ENCODE assay signal across 10 cellular contexts in genomic region chrX:153635788-153636668, GRCh38.
A peak's percentile ranks its signal among the peaks of the same experiment; 100 is the strongest.
DNase-seq lines count a peak whose midpoint lies in the region; ATAC-seq and TF ChIP-seq lines count a peak whose summit lies in the region.
"Had no signal": no experiment of that assay in that cellular context is flagged by ENCODE, and none has a peak within 500 bp of the region (broad histone marks: within the 10 kb centered on the region; RNA-seq: fewer than 3 reads in every experiment).

No MANE protein-coding gene starts in this region.

- H4K20me1 ChIP-seq in OCI-LY3 (ENCODE audit: insufficient read depth, low read length), result no peaks in the 10 kb centered on the region

- no peak overlapping the region for H3K27ac ChIP-seq in OCI-LY3 (ENCODE audit: low read length)
- H3K27ac ChIP-seq: epithelial cell of prostate had no signal

- H3K79me2 ChIP-seq in OCI-LY3 (ENCODE audit: low read length), result no peaks in the 10 kb centered on the region

- H3K4me3 Mint-ChIP-seq in stimulated activated naive B cell treated with anti-CD40 and anti-IgM and Interleukin-4, amounts not matched to agents 10 μg/mL and 1 μg/mL and 100 μg/mL, for 72 hours, result no peak overlapping the region
- H3K4me3 Mint-ChIP-seq: IgD-negative memory B cell had no signal

- H3K4me1 Mint-ChIP-seq in stimulated activated naive B cell treated with anti-CD40 and anti-IgM and Interleukin-4, amounts not matched to agents 10 μg/mL and 1 μg/mL and 100 μg/mL, for 72 hours, result peaks cover 3 to 5% of the 10 kb centered on the region in 2 donors

- H3K4me2 ChIP-seq in OCI-LY3 (ENCODE audit: low read length), result no peak overlapping the region

- DNase-seq in AML-193 (lab: John Stamatoyannopoulos, UW), result peak; percentile 19 to 28
- DNase-seq in GM12865 (ENCODE audit: low read depth), result peak; percentile 19
- peak; percentile 36 for DNase-seq in epithelial cell of esophagus (ENCODE audit: low read depth)
- no peak for DNase-seq in stimulated activated naive B cell treated with anti-CD40 and anti-IgM and Interleukin-4, amounts not matched to agents 10 μg/mL and 1 μg/mL and 100 μg/mL, for 72 hours
- no peak for DNase-seq in OCI-M2 (lab: John Stamatoyannopoulos, UW; ENCODE audit: unreplicated experiment)
- no peak for DNase-seq in medulla oblongata (ENCODE audit: extremely low spot score)

- peaks cover 7 to 31% of the 10 kb centered on the region in 2 donors for H3K27me3 Mint-ChIP-seq in stimulated activated naive B cell treated with anti-CD40 and anti-IgM and Interleukin-4, amounts not matched to agents 10 μg/mL and 1 μg/mL and 100 μg/mL, for 72 hours

- H2AFZ ChIP-seq in OCI-LY3 (ENCODE audit: low read depth, low read length), result no peak overlapping the region

- H3K27ac Mint-ChIP-seq in stimulated activated naive B cell treated with anti-CD40 and anti-IgM and Interleukin-4, amounts not matched to agents 10 μg/mL and 1 μg/mL and 100 μg/mL, for 72 hours, result no peak overlapping the region

- H3K4me3 ChIP-seq in GM12865 (ENCODE audit: low read depth, low read length) (no peak overlapping the region), OCI-LY3 (ENCODE audit: low read length) (no peak overlapping the region), epithelial cell of esophagus (ENCODE audit: low read length) (no peak overlapping the region)

- ATAC-seq in stimulated activated naive B cell treated with anti-CD40 and anti-IgM and Interleukin-4, amounts not matched to agents 10 μg/mL and 1 μg/mL and 100 μg/mL, for 72 hours (replicated peaks), result peak; percentile 65 to 85
- ATAC-seq in HG02588 (IDR thresholded peaks at IDR 0.05; ENCODE audit: unreplicated experiment), result no peak

- peaks cover 9% of the 10 kb centered on the region; the same call in 1 of the 2 replicates for H3K4me1 ChIP-seq in OCI-LY3 (ENCODE audit: low read length)

- H3K9me3 Mint-ChIP-seq in stimulated activated naive B cell treated with anti-CD40 and anti-IgM and Interleukin-4, amounts not matched to agents 10 μg/mL and 1 μg/mL and 100 μg/mL, for 72 hours, result peaks cover 0 to 9% of the 10 kb centered on the region in 2 donors

- no peaks in the 10 kb centered on the region for H3K9me3 ChIP-seq in OCI-LY3 (ENCODE audit: insufficient read depth, low read length)

- no peaks in the 10 kb centered on the region for H3K36me3 ChIP-seq in OCI-LY3 (replicated peaks; ENCODE audit: low read depth, low read length)

- peaks cover 4% of the 10 kb centered on the region for H3K27me3 ChIP-seq in OCI-LY3 (ENCODE audit: low read depth, low read length)

- peaks cover 0 to 2% of the 10 kb centered on the region in 2 donors for H3K36me3 Mint-ChIP-seq in stimulated activated naive B cell treated with anti-CD40 and anti-IgM and Interleukin-4, amounts not matched to agents 10 μg/mL and 1 μg/mL and 100 μg/mL, for 72 hours
- H3K36me3 Mint-ChIP-seq: IgD-negative memory B cell had no signal

- TF ChIP-seq CTCF in GM12865 (IDR thresholded peaks at IDR 0.05; ENCODE audit: insufficient read depth, low read depth, low read length, missing control alignments), result peak; percentile 29
- peak; percentile 45 for TF ChIP-seq CTCF in OCI-LY3 (IDR thresholded peaks at IDR 0.05; ENCODE audit: low read depth, low read length)
- TF ChIP-seq CTCF in epithelial cell of esophagus (IDR thresholded peaks at IDR 0.05; ENCODE audit: insufficient read depth, low read depth, low read length, missing control alignments), result peak; percentile 12

- H3K9ac ChIP-seq in OCI-LY3 (ENCODE audit: low read length), result no peak overlapping the region

Comparison
In these comparisons a context has a peak if more than half of its experiments do, and no peak if none do; other contexts are left out.
1. DNase-seq: peak in AML-193 (2 of 2), GM12865 (single experiment) and epithelial cell of esophagus (single experiment); none in stimulated activated naive B cell treated with anti-CD40 and anti-IgM and Interleukin-4, amounts not matched to agents 10 μg/mL and 1 μg/mL and 100 μg/mL, for 72 hours (single experiment), OCI-M2 (single experiment) and medulla oblongata (single experiment).
2. Peak in every context shown above with its lines, with median percentiles within 50 percentile points of each other: CTCF ChIP-seq.